Comparison of ENCODE assay signal across 8 cellular contexts in genomic region chr7:27662490-27663205, GRCh38. TPM values are rescaled to one million over a fixed set of nuclear protein-coding genes. Genes with fewer than 3 reads are reported as not detected.
A peak's percentile ranks its signal among the peaks of the same experiment; 100 is the strongest.
DNase-seq lines count a peak whose midpoint lies in the region; ATAC-seq and TF ChIP-seq lines count a peak whose summit lies in the region.

Gene HIBADH (minus strand): TSS chr7:27662883. CDS start chr7:27662788, 95 bp downstream.

- no peaks in the 10 kb centered on the region for H3K36me3 ChIP-seq in H7 (replicated peaks; ENCODE audit: control insufficient read depth, insufficient read depth, low read length)

- peak within 1 kb of the TSS; percentile 92 for H3K4me3 ChIP-seq in H7 (ENCODE audit: insufficient read depth, low read depth, low read length)

- ATAC-seq in natural killer cell = peak; percentile 93 to 99 (median 94)

- H3K27ac Mint-ChIP-seq in natural killer cell = peak within 1 kb of the TSS; percentile 86 to 88

- peaks cover 4 to 5% of the 10 kb centered on the region in 2 donors for H3K4me1 Mint-ChIP-seq in natural killer cell

- no peaks in the 10 kb centered on the region for H3K36me3 Mint-ChIP-seq in natural killer cell

- no peak for TF ChIP-seq CTCF in natural killer cell (IDR thresholded peaks at IDR 0.05)

- no peaks in the 10 kb centered on the region for H3K27me3 Mint-ChIP-seq in natural killer cell (ENCODE audit: low read depth in 2 of 2)

- intact Hi-C loops in natural killer cell (cut with micrococcal nuclease) = loop anchor here (1.0 kb wide), 2 partner anchors 78 to 239 kb away; partner anchors contain the start of gene TAX1BP1

- H3K4me3 Mint-ChIP-seq in natural killer cell = peak within 1 kb of the TSS; percentile 82

- DNase-seq in ELR (ENCODE audit: low read depth) = peak; percentile 100
- peak; percentile 95 for DNase-seq in H7
- DNase-seq in M059J (ENCODE audit: low read depth) = peak; percentile 100
- peak; percentile 100 for DNase-seq in SHP77 (lab: John Stamatoyannopoulos, UW)
- DNase-seq in activated effector memory CD4-positive, alpha-beta T cell treated with Interleukin-2 at 50 U/mL for 16 hours = peak; percentile 96
- peak; percentile 99 for DNase-seq in fibroblast of peridontal ligament (ENCODE audit: extremely low read depth)
- peak; percentile 92 for DNase-seq in natural killer cell
- DNase-seq in stimulated activated naive CD4-positive, alpha-beta T cell treated with Interleukin-2 at 50 U/mL for 16 hours (lab: John Stamatoyannopoulos, UW) = peak; percentile 95

- no peaks in the 10 kb centered on the region for H3K9me3 Mint-ChIP-seq in natural killer cell

- H3K27me3 ChIP-seq in H7 (ENCODE audit: control insufficient read depth, insufficient read depth, low read length) = no peaks in the 10 kb centered on the region; the same call in 1 of the 2 replicates

RNA-seq across cellular contexts. Expression of gene HIBADH, which starts in this region (rescaled TPM):
- 42.0 and 53.7 TPM in 2 replicates for total RNA-seq in H7 (2014; rRNA removed; shearing (Covaris generic))
- 97.4 and 102 TPM in 2 replicates for total RNA-seq in M059J (2014; rRNA removed; shearing (Covaris generic))
- total RNA-seq in natural killer cell = 1 to 10 TPM; 8.0 to 9.9 (median 8.1) TPM

Comparison
In these comparisons a context has a peak if more than half of its experiments do, and no peak if none do; other contexts are left out.
1. Peak in every context shown above with its lines: DNase-seq, ATAC-seq and H3K4me3 ChIP-seq.